15 cellular contexts compared by ENCODE assay signal in genomic region chr2:150480241-150480640, GRCh38.
DNase-seq lines count a peak whose midpoint lies in the region; ATAC-seq and TF ChIP-seq lines count a peak whose summit lies in the region.
"Had no signal": no experiment of that assay in that cellular context is flagged by ENCODE, and none has a peak within 500 bp of the region (broad histone marks: within the 10 kb centered on the region; RNA-seq: fewer than 3 reads in every experiment).

No MANE protein-coding gene starts in this region.

- peaks cover 3% of the 10 kb centered on the region for H3K4me1 Mint-ChIP-seq in stimulated activated memory B cell treated with anti-CD40 and anti-IgM and Interleukin-4, amounts not matched to agents 10 μg/mL and 1 μg/mL and 100 μg/mL, for 72 hours
- H3K4me1 Mint-ChIP-seq: stimulated activated naive B cell treated with anti-CD40 and anti-IgM and Interleukin-4, amounts not matched to agents 10 μg/mL and 1 μg/mL and 100 μg/mL, for 72 hours had no signal

- DNase-seq in HFF-Myc (ENCODE audit: extremely low read depth, low read depth): no peak
- DNase-seq in fibroblast of mammary gland (ENCODE audit: low read depth): peak; percentile 87
- no peak for DNase-seq in retinal pigment epithelial cell (ENCODE audit: low read depth)
- no peak for DNase-seq in stimulated activated naive CD4-positive, alpha-beta T cell (lab: John Stamatoyannopoulos, UW)
- no peak for DNase-seq in globus pallidus (ENCODE audit: low spot score)
- DNase-seq: activated naive CD4-positive, alpha-beta T cell treated with anti-CD3 and anti-CD28 coated beads for 36 hours; DMS153; MM.1S; NCI-H510A; nephron progenitor cell; stimulated activated naive B cell treated with anti-CD40 and anti-IgM and Interleukin-4, amounts not matched to agents 10 μg/mL and 1 μg/mL and 100 μg/mL, for 72 hours had no signal

- H3K27ac Mint-ChIP-seq in stimulated activated memory B cell treated with anti-CD40 and anti-IgM and Interleukin-4, amounts not matched to agents 10 μg/mL and 1 μg/mL and 100 μg/mL, for 72 hours: no peak overlapping the region
- H3K27ac Mint-ChIP-seq: activated naive CD4-positive, alpha-beta T cell treated with anti-CD3 and anti-CD28 coated beads for 36 hours; dendritic cell treated with granulocyte-macrophage colony-stimulating factor and Interleukin-4, amounts not matched to agents 40 ng/mL and 50 ng/mL, for 4 days; nephron progenitor cell; stimulated activated naive B cell treated with anti-CD40 and anti-IgM and Interleukin-4, amounts not matched to agents 10 μg/mL and 1 μg/mL and 100 μg/mL, for 72 hours had no signal

- H3K4me3 Mint-ChIP-seq in stimulated activated memory B cell treated with anti-CD40 and anti-IgM and Interleukin-4, amounts not matched to agents 10 μg/mL and 1 μg/mL and 100 μg/mL, for 72 hours: no peak overlapping the region
- H3K4me3 Mint-ChIP-seq: activated naive CD4-positive, alpha-beta T cell treated with anti-CD3 and anti-CD28 coated beads for 36 hours; dendritic cell treated with granulocyte-macrophage colony-stimulating factor and Interleukin-4, amounts not matched to agents 40 ng/mL and 50 ng/mL, for 4 days; nephron progenitor cell; stimulated activated naive B cell treated with anti-CD40 and anti-IgM and Interleukin-4, amounts not matched to agents 10 μg/mL and 1 μg/mL and 100 μg/mL, for 72 hours had no signal

- no peaks in the 10 kb centered on the region for H3K36me3 Mint-ChIP-seq in stimulated activated memory B cell treated with anti-CD40 and anti-IgM and Interleukin-4, amounts not matched to agents 10 μg/mL and 1 μg/mL and 100 μg/mL, for 72 hours
- H3K36me3 Mint-ChIP-seq: stimulated activated naive B cell treated with anti-CD40 and anti-IgM and Interleukin-4, amounts not matched to agents 10 μg/mL and 1 μg/mL and 100 μg/mL, for 72 hours had no signal

- H3K9me3 Mint-ChIP-seq in stimulated activated memory B cell treated with anti-CD40 and anti-IgM and Interleukin-4, amounts not matched to agents 10 μg/mL and 1 μg/mL and 100 μg/mL, for 72 hours: no peaks in the 10 kb centered on the region
- H3K9me3 Mint-ChIP-seq: activated naive CD4-positive, alpha-beta T cell treated with anti-CD3 and anti-CD28 coated beads for 36 hours; dendritic cell treated with granulocyte-macrophage colony-stimulating factor and Interleukin-4, amounts not matched to agents 40 ng/mL and 50 ng/mL, for 4 days; nephron progenitor cell had no signal

- H3K4me3 ChIP-seq in HFF-Myc (replicated peaks; ENCODE audit: low read depth, low read length) (peak overlapping the region; percentile 19), WI38 (ENCODE audit: low read depth, low read length) (peak overlapping the region; percentile 100), fibroblast of mammary gland (ENCODE audit: control insufficient read depth, low read depth, low read length) (no peak overlapping the region), retinal pigment epithelial cell (ENCODE audit: low read length) (peak overlapping the region; percentile 32)

- TF ChIP-seq CTCF in HFF-Myc (IDR thresholded peaks at IDR 0.05; ENCODE audit: low read depth, low read length, missing control alignments): no peak
- TF ChIP-seq CTCF in WI38 (IDR thresholded peaks at IDR 0.05; ENCODE audit: low read depth, low read length): no peak
- no peak for TF ChIP-seq CTCF in fibroblast of mammary gland (conservative IDR thresholded peaks at IDR 0.05; ENCODE audit: control insufficient read depth, insufficient read depth, low read depth, low read length)
- TF ChIP-seq CTCF in retinal pigment epithelial cell (conservative IDR thresholded peaks at IDR 0.05; ENCODE audit: low read depth, low read length): no peak

- no peak for ATAC-seq in GM18907 (IDR thresholded peaks at IDR 0.05; ENCODE audit: unreplicated experiment)
- no peak for ATAC-seq in stimulated activated memory B cell treated with anti-CD40 and anti-IgM and Interleukin-4, amounts not matched to agents 10 μg/mL and 1 μg/mL and 100 μg/mL, for 72 hours
- ATAC-seq: stimulated activated naive B cell treated with anti-CD40 and anti-IgM and Interleukin-4, amounts not matched to agents 10 μg/mL and 1 μg/mL and 100 μg/mL, for 72 hours had no signal

- peaks cover 7% of the 10 kb centered on the region for H3K27me3 Mint-ChIP-seq in stimulated activated memory B cell treated with anti-CD40 and anti-IgM and Interleukin-4, amounts not matched to agents 10 μg/mL and 1 μg/mL and 100 μg/mL, for 72 hours
